22 cellular contexts compared by ENCODE assay signal in the genomic region with DNA sequence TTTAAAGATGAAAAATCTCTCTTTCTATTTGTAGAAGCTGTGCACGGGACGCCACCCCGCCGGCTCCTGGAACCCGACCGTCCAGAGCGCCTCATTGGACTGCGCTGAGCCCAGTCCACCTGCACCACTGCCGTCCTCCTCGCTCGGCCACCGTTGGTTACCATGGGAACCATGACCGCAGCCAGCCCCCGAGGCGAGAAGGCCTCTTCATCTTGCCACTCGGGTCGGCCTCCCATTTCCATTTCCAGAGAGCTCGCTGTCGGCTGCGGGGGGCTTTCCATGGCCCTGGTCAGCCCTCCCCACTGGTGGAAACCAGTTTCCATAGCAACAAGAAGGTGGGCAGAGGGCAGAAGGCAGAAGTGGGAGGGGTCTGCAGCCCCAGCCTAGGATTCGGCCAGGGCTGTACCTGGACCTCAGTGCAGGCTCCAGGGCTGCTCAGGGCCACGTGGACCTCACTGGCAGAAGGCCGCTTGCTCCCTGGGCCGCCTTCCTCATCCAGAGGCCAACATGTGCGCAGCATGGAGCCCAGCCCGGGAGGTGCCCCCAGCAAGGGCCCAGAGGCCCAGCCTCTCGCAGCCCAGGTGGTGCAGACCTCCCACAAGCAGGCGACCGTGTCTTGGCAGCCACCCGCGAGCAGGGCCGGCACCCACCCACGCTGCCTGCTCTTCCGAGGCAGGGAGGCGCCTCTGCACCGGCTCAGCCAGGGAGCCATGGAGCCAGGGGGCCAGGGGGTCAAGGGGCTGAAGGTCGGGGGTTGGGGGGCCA.
"Had no signal": no experiment of that assay in that cellular context is flagged by ENCODE, and none has a peak within 500 bp of the region (broad histone marks: within the 10 kb centered on the region; RNA-seq: fewer than 3 reads in every experiment).

No MANE protein-coding gene starts in this region.

- H3K36me3 ChIP-seq: breast epithelium, gastroesophageal sphincter, heart right ventricle, right atrium auricular region, vagina, WERI-Rb-1 had no signal

- ATAC-seq: esophagus mucosa; gastroesophageal sphincter; heart right ventricle; naive thymus-derived CD8-positive, alpha-beta T cell; stimulated activated naive CD8-positive, alpha-beta T cell treated with anti-CD3 and anti-CD28 coated beads, Interleukin-15, amount 100 ng/mL, for 72 hours had no signal

- H3K4me1 Mint-ChIP-seq: activated CD4-positive, alpha-beta memory T cell treated with anti-CD3 and anti-CD28 coated beads, Interleukin-2, amount 10 ng/mL, durations not matched to agents 7 days and 5 days; immature natural killer cell; naive thymus-derived CD8-positive, alpha-beta T cell; stimulated activated naive CD8-positive, alpha-beta T cell treated with anti-CD3 and anti-CD28 coated beads, Interleukin-15, amount 100 ng/mL, for 72 hours had no signal

- H3K4me1 ChIP-seq: breast epithelium, gastroesophageal sphincter, heart right ventricle, right atrium auricular region, vagina had no signal

- H3K27me3 ChIP-seq: right atrium auricular region, vagina had no signal

- H3K4me3 ChIP-seq: breast epithelium, gastroesophageal sphincter, heart right ventricle, right atrium auricular region, vagina had no signal

- H3K27ac ChIP-seq: breast epithelium, gastroesophageal sphincter, heart right ventricle, right atrium auricular region, vagina, WERI-Rb-1 had no signal

- H3K9me3 ChIP-seq: breast epithelium, gastroesophageal sphincter, heart right ventricle, right atrium auricular region, vagina had no signal

- H3K27me3 Mint-ChIP-seq: activated CD4-positive, alpha-beta memory T cell treated with anti-CD3 and anti-CD28 coated beads, Interleukin-2, amount 10 ng/mL, durations not matched to agents 7 days and 5 days had no signal

- H3K36me3 Mint-ChIP-seq: immature natural killer cell; naive thymus-derived CD8-positive, alpha-beta T cell had no signal

- DNase-seq: activated CD4-positive, alpha-beta memory T cell treated with anti-CD3 and anti-CD28 coated beads, Interleukin-2, amount 10 ng/mL, durations not matched to agents 7 days and 5 days; activated CD4-positive, alpha-beta T cell treated with anti-CD3 and anti-CD28 coated beads for 1 hour; activated effector memory CD4-positive, alpha-beta T cell treated with anti-CD3 and anti-CD28 coated beads, Interleukin-2, amount 50 U/mL, for 16 hours; activated naive CD4-positive, alpha-beta T cell treated with anti-CD3 and anti-CD28 coated beads, Interleukin-2, amount 50 U/mL, for 16 hours; activated T-cell treated with anti-CD3 and anti-CD28 coated beads, Interleukin-2, amount 50 U/mL, for 48 hours; cortex of kidney; heart right ventricle; immature natural killer cell; mesenchymal stem cell; nucleus accumbens; stimulated activated CD4-positive, alpha-beta T cell treated with anti-CD3 and anti-CD28 coated beads, Interleukin-15, amount 100 ng/mL, for 24 hours; stimulated activated CD4-positive, alpha-beta T cell treated with anti-CD3 and anti-CD28 coated beads, Interleukin-4, amount 100 ng/mL, for 1 hour; stimulated activated naive CD8-positive, alpha-beta T cell treated with anti-CD3 and anti-CD28 coated beads, Interleukin-15, amount 100 ng/mL, for 72 hours; trophoblast cell; WERI-Rb-1 had no signal

- H3K4me3 Mint-ChIP-seq: activated CD4-positive, alpha-beta memory T cell treated with anti-CD3 and anti-CD28 coated beads, Interleukin-2, amount 10 ng/mL, durations not matched to agents 7 days and 5 days; immature natural killer cell; naive thymus-derived CD8-positive, alpha-beta T cell; stimulated activated naive CD8-positive, alpha-beta T cell treated with anti-CD3 and anti-CD28 coated beads, Interleukin-15, amount 100 ng/mL, for 72 hours had no signal

- H3K27ac Mint-ChIP-seq: activated CD4-positive, alpha-beta memory T cell treated with anti-CD3 and anti-CD28 coated beads, Interleukin-2, amount 10 ng/mL, durations not matched to agents 7 days and 5 days; immature natural killer cell; naive thymus-derived CD8-positive, alpha-beta T cell; progenitor cell of endocrine pancreas; stimulated activated naive CD8-positive, alpha-beta T cell treated with anti-CD3 and anti-CD28 coated beads, Interleukin-15, amount 100 ng/mL, for 72 hours had no signal
